Comparison of ENCODE assay signal across 25 cellular contexts in the genomic region with DNA sequence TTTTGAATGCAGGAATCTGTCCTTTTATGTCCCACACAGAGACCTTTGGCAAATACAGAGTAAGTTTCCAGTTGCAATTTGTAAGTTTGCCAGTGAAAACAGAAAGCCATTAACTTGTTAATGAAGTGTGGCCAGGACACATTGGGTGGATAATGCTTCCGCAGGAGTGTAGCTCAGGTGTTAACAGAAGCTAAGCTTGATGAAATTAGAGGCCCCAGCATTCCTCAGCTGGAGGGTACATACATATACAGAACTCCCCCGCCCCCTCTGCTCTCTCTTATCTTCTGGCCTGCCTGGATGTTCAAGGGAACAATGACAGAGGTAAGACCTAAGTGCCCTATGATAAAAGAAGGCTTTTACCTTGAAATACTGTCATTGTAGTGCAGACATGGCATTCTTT. TPM values are rescaled to one million over a fixed set of nuclear protein-coding genes. Genes with fewer than 3 reads are reported as not detected.
DNase-seq lines count a peak whose midpoint lies in the region; ATAC-seq and TF ChIP-seq lines count a peak whose summit lies in the region.
"Had no signal": no experiment of that assay in that cellular context is flagged by ENCODE, and none has a peak within 500 bp of the region (broad histone marks: within the 10 kb centered on the region; RNA-seq: fewer than 3 reads in every experiment).

No MANE protein-coding gene starts in this region.

- 55 to 64% methylated on average over 2 of the region's 2 CpGs for WGBS in thyroid gland, 2 donors

- H3K36me3 ChIP-seq in right atrium auricular region: no peaks in the 10 kb centered on the region
- H3K36me3 ChIP-seq in iPS-18a (ENCODE audit: control insufficient read depth, low read depth, low read length): peaks cover 4% of the 10 kb centered on the region
- H3K36me3 ChIP-seq in thyroid gland: no peaks in the 10 kb centered on the region
- H3K36me3 ChIP-seq: heart right ventricle had no signal

- H3K4me1 Mint-ChIP-seq in T-helper 17 cell: peaks cover 3% of the 10 kb centered on the region

- no peak overlapping the region for H3K27ac ChIP-seq in right atrium auricular region
- peak overlapping the region; percentile 84 for H3K27ac ChIP-seq in iPS-18a (ENCODE audit: low read length)
- peak overlapping the region; percentile 66 to 74 (median 72) for H3K27ac ChIP-seq in thyroid gland
- H3K27ac ChIP-seq: heart right ventricle had no signal

- H3K4me3 Mint-ChIP-seq in T-helper 17 cell: no peak overlapping the region
- H3K4me3 Mint-ChIP-seq: activated naive CD4-positive, alpha-beta T cell treated with anti-CD3 and anti-CD28 coated beads for 36 hours; activated T-cell treated with anti-CD3 and anti-CD28 coated beads, Interleukin-2, amount 50 U/mL, for 24 hours; mesothelial cell of epicardium; nephron; stimulated activated naive B cell treated with anti-CD40 and anti-IgM and Interleukin-4, amounts not matched to agents 10 μg/mL and 1 μg/mL and 100 μg/mL, for 72 hours had no signal

- peaks cover 0 to 2% of the 10 kb centered on the region in 2 donors for H3K4me1 ChIP-seq in right atrium auricular region
- peaks cover 43% of the 10 kb centered on the region for H3K4me1 ChIP-seq in iPS-18a (ENCODE audit: control insufficient read depth, low read depth, low read length)
- peaks cover 25 to 31% of the 10 kb centered on the region in 2 donors for H3K4me1 ChIP-seq in thyroid gland

- H3K27me3 ChIP-seq in right atrium auricular region (no peaks in the 10 kb centered on the region), iPS-18a (ENCODE audit: control insufficient read depth, insufficient read depth, low read length) (peaks cover 26% of the 10 kb centered on the region), thyroid gland (no peaks in the 10 kb centered on the region)

- no peak for TF ChIP-seq CTCF in right atrium auricular region (IDR thresholded peaks at IDR 0.05)
- TF ChIP-seq CTCF in thyroid gland (IDR thresholded peaks at IDR 0.05): no peak

- H3K9ac ChIP-seq in iPS-18a (ENCODE audit: low read length): peak overlapping the region; percentile 44

- no peaks in the 10 kb centered on the region for H3K36me3 Mint-ChIP-seq in T-helper 17 cell (ENCODE audit: low read depth)
- H3K36me3 Mint-ChIP-seq: mesothelial cell of epicardium; stimulated activated naive B cell treated with anti-CD40 and anti-IgM and Interleukin-4, amounts not matched to agents 10 μg/mL and 1 μg/mL and 100 μg/mL, for 72 hours had no signal

- peak in 1 of 2 donors; percentile 60 for TF ChIP-seq POLR2A in thyroid gland (IDR thresholded peaks at IDR 0.05)

- H3K9me3 ChIP-seq in right atrium auricular region: no peaks in the 10 kb centered on the region
- H3K9me3 ChIP-seq in iPS-18a (ENCODE audit: control insufficient read depth, low read depth, low read length): no peaks in the 10 kb centered on the region
- H3K9me3 ChIP-seq in thyroid gland: no peaks in the 10 kb centered on the region
- H3K9me3 ChIP-seq in T-helper 17 cell (ENCODE audit: control insufficient read depth, low read length, poor library complexity, severe bottlenecking): no peaks in the 10 kb centered on the region

- no peak overlapping the region for H3K4me3 ChIP-seq in right atrium auricular region
- H3K4me3 ChIP-seq in iPS-18a (ENCODE audit: low read length): peak overlapping the region; percentile 95
- no peak overlapping the region for H3K4me3 ChIP-seq in thyroid gland (replicated peaks in 1 of 3)
- H3K4me3 ChIP-seq: heart right ventricle had no signal

- intact Hi-C loops in Right ventricle myocardium inferior (cut with DNase I): no loop called here
- intact Hi-C loops in thyroid gland (cut with DNase I): loop anchor here (10.0 kb wide), 1 partner anchor 51 kb away; no protein-coding TSS in a partner anchor

- DNase-seq in Right ventricle myocardium inferior (ENCODE audit: missing footprints) (no peak), right atrium auricular region (ENCODE audit: low spot score) (no peak), NCI-H146 treated with DMSO at 0.1 percent for 48 hours (lab: John Stamatoyannopoulos, UW; ENCODE audit: unreplicated experiment) (peak; percentile 47), thyroid gland (peak; percentile 54 to 59), T-helper 17 cell (no peak), A172 (ENCODE audit: low spot score) (no peak)
- DNase-seq: activated naive CD4-positive, alpha-beta T cell treated with anti-CD3 and anti-CD28 coated beads for 36 hours; activated T-cell treated with anti-CD3 and anti-CD28 coated beads, Interleukin-2, amount 50 U/mL, for 24 hours; amygdala; DMS153; GOT3; heart right ventricle; kidney glomerular epithelial cell; NCI-H1417 treated with DMSO at 0.1 percent for 48 hours; NCI-H446; posterior cingulate gyrus; stimulated activated naive B cell treated with anti-CD40 and anti-IgM and Interleukin-4, amounts not matched to agents 10 μg/mL and 1 μg/mL and 100 μg/mL, for 72 hours had no signal

- ATAC-seq in Right ventricle myocardium inferior (peak; percentile 48), T-helper 17 cell (no peak), GM18907 (IDR thresholded peaks at IDR 0.05; ENCODE audit: unreplicated experiment) (no peak)
- ATAC-seq: activated CD4-positive, CD25-positive, alpha-beta regulatory T cell treated with anti-CD3 and anti-CD28 coated beads, Interleukin-2, amount 50 U/mL, for 24 hours; stimulated activated naive B cell treated with anti-CD40 and anti-IgM and Interleukin-4, amounts not matched to agents 10 μg/mL and 1 μg/mL and 100 μg/mL, for 72 hours had no signal

- H3K27me3 Mint-ChIP-seq in T-helper 17 cell: peaks cover 7% of the 10 kb centered on the region

- H3K27ac Mint-ChIP-seq in T-helper 17 cell: no peak overlapping the region
- H3K27ac Mint-ChIP-seq: activated naive CD4-positive, alpha-beta T cell treated with anti-CD3 and anti-CD28 coated beads for 36 hours; activated T-cell treated with anti-CD3 and anti-CD28 coated beads, Interleukin-2, amount 50 U/mL, for 24 hours; mesothelial cell of epicardium; nephron; stimulated activated naive B cell treated with anti-CD40 and anti-IgM and Interleukin-4, amounts not matched to agents 10 μg/mL and 1 μg/mL and 100 μg/mL, for 72 hours had no signal

RNA-seq across cellular contexts. Expression of a gene that starts 8.2 kb away (rescaled TPM):
- total RNA-seq in Right ventricle myocardium inferior (110 TPM), right atrium auricular region (10 to 100 TPM in 1 of 2 donors, 1 to 10 TPM in 1; 7.0 to 29.7 TPM), thyroid gland (10 to 100 TPM; 25.0 to 37.4 (median 31.0) TPM), T-helper 17 cell (under 1 TPM; 0.42 to 0.52 TPM)
- 0.07 TPM in 1 of 2 replicates, not detected in the other for total RNA-seq in A172 (2014; rRNA removed; shearing (Covaris generic))
- total RNA-seq: activated naive CD4-positive, alpha-beta T cell treated with anti-CD3 and anti-CD28 coated beads for 36 hours had no signal

RNA-seq across cellular contexts. Expression of a gene that starts 38.1 kb away (rescaled TPM):
- total RNA-seq in Right ventricle myocardium inferior (not detected), right atrium auricular region (not detected), thyroid gland (1 to 10 TPM in 1 of 4 donors, under 1 TPM in 1, not detected in 2; 0.22 to 1.1 TPM), T-helper 17 cell (not detected)
- total RNA-seq in A172 (2014; rRNA removed; shearing (Covaris generic)): not detected in 2 replicates
- total RNA-seq: activated naive CD4-positive, alpha-beta T cell treated with anti-CD3 and anti-CD28 coated beads for 36 hours; cardiac septum; dermis microvascular lymphatic vessel endothelial cell; HT1080; mesothelial cell of epicardium had no signal

Comparison
In these comparisons a context has a peak if more than half of its experiments do, and no peak if none do; other contexts are left out.
1. DNase-seq: peak in NCI-H146 treated with DMSO at 0.1 percent for 48 hours (single experiment) and thyroid gland (2 of 2); none in Right ventricle myocardium inferior (single experiment), right atrium auricular region (single experiment), T-helper 17 cell (0 of 3) and A172 (single experiment).
2. H3K27ac ChIP-seq: peak in iPS-18a (single experiment) and thyroid gland (3 of 3); none in right atrium auricular region (0 of 2).